26 cellular contexts compared by ENCODE assay signal in the genomic region with DNA sequence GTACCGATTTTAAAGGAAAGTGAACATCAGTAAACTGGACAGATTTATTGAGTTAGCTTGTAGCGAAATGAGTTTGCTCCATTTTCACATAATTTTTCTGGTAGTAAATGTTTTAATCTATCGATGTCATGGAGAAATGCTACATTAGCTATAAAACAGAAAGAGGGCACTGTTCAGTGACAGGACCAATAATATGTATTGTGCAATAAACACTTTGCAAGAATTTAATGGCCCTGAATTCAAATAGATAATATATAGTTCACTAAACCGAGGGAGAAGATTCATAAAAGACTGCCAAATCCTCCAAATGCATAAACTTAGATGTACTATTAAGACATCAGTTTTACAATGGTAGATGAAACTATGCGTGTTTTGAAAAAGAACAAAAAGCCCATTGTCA.
DNase-seq lines count a peak whose midpoint lies in the region; ATAC-seq, FAIRE-seq and TF ChIP-seq lines count a peak whose summit lies in the region.
"Had no signal": no experiment of that assay in that cellular context is flagged by ENCODE, and none has a peak within 500 bp of the region (broad histone marks: within the 10 kb centered on the region; RNA-seq: fewer than 3 reads in every experiment).

No MANE protein-coding gene starts in this region.

- peaks cover 10% of the 10 kb centered on the region for H3K4me1 Mint-ChIP-seq in nephron
- no peaks in the 10 kb centered on the region for H3K4me1 Mint-ChIP-seq in immature natural killer cell
- H3K4me1 Mint-ChIP-seq: CD14-positive monocyte; CD8-positive, alpha-beta memory T cell had no signal

- no TSS peak for BruUV-seq in HepG2 (replicated peaks; lab: Mats Ljungman, UMichigan)

- TF ChIP-seq RAD21 in HepG2 (CRISPR knock-in tag; IDR thresholded peaks at IDR 0.05) = no peak

- intact Hi-C loops in HepG2 (cut with micrococcal nuclease; ENCODE audit: unreplicated experiment) (no loop called here), right lobe of liver (cut with DNase I) (no loop called here)

- no peak for TF ChIP-seq EP300 in HepG2 (IDR thresholded peaks at IDR 0.05; ENCODE audit: low read depth in 2 of 2, low read length in 2 of 2)
- TF ChIP-seq EP300 in HepG2 (CRISPR knock-in tag; IDR thresholded peaks at IDR 0.05; ENCODE audit: borderline replicate concordance) = no peak

- no peak overlapping the region for H3K9ac ChIP-seq in HepG2 (ENCODE audit: insufficient read depth, low read depth, low read length)
- H3K9ac ChIP-seq: BLaER1 treated with 17β-estradiol and CSF1 and Interleukin-3, amounts not matched to agents 10 nM and 100 nM had no signal

- WGBS in HepG2 (ENCODE audit: low lambda C conversion rate) = 17% methylated on average over 5 of the region's 5 CpGs
- 83% methylated on average over 5 of the region's 5 CpGs for WGBS in right lobe of liver (ENCODE audit: insufficient coverage, low coverage, low lambda C conversion rate, missing lambda C conversion rate)

- no peak for TF ChIP-seq POLR2A in HepG2 (IDR thresholded peaks at IDR 0.05; ENCODE audit: insufficient read depth in 1 of 2, low read depth in 2 of 2, low read length in 2 of 2)
- no peak for TF ChIP-seq POLR2A in right lobe of liver (IDR thresholded peaks at IDR 0.05)

- H3K9me3 Mint-ChIP-seq in nephron = no peaks in the 10 kb centered on the region
- H3K9me3 Mint-ChIP-seq in immature natural killer cell = peaks cover 4 to 52% (median 14%) of the 10 kb centered on the region in 6 donors
- H3K9me3 Mint-ChIP-seq: GM23338 had no signal

- H2AFZ ChIP-seq in HepG2 (ENCODE audit: low read length) = no peak overlapping the region
- H2AFZ ChIP-seq: GM23338 had no signal

- H3K36me3 Mint-ChIP-seq in nephron (ENCODE audit: low read depth) = peaks cover 5% of the 10 kb centered on the region
- no peaks in the 10 kb centered on the region for H3K36me3 Mint-ChIP-seq in immature natural killer cell
- H3K36me3 Mint-ChIP-seq: CD14-positive monocyte; CD8-positive, alpha-beta memory T cell had no signal

- in situ Hi-C loops in HepG2 (cut with HindIII; ENCODE audit: extremely low pct_ligation_motif_present, low pct_unique_long_range_greater_than_20kb) = no loop called here

- CTCF ChIA-PET in HepG2 (lab: Yijun Ruan, JAX; ENCODE audit: low intra/inter-chr PET ratio, low total read pairs) = no interaction called here

- H3K4me3 Mint-ChIP-seq in nephron = no peak overlapping the region
- H3K4me3 Mint-ChIP-seq in immature natural killer cell = no peak overlapping the region
- H3K4me3 Mint-ChIP-seq: CD14-positive monocyte; CD4-positive, alpha-beta T cell; CD8-positive, alpha-beta memory T cell; GM23338; HFFc6 had no signal

- POLR2A ChIA-PET in HepG2 (lab: Yijun Ruan, JAX) = no interaction called here

- H3K27me3 Mint-ChIP-seq in nephron (ENCODE audit: low read depth) = no peaks in the 10 kb centered on the region
- H3K27me3 Mint-ChIP-seq in immature natural killer cell (ENCODE audit: low read depth in 3 of 3) = no peaks in the 10 kb centered on the region
- H3K27me3 Mint-ChIP-seq: CD4-positive, alpha-beta T cell; CD8-positive, alpha-beta memory T cell had no signal

- no peak overlapping the region for H3K4me2 ChIP-seq in HepG2 (ENCODE audit: low read depth, low read length)
- H3K4me2 ChIP-seq: BLaER1 treated with 17β-estradiol and CSF1 and Interleukin-3, amounts not matched to agents 10 nM and 100 nM; GM23338 had no signal

- peak overlapping the region in 2 of 3 experiments; percentile 10 to 26 for H3K27ac Mint-ChIP-seq in nephron
- H3K27ac Mint-ChIP-seq in immature natural killer cell = no peak overlapping the region
- H3K27ac Mint-ChIP-seq: CD14-positive monocyte; CD4-positive, alpha-beta T cell; CD8-positive, alpha-beta memory T cell; GM23338; HFFc6 had no signal

- DNase-seq in HepG2 (ENCODE audit: low spot score) (no peak), right lobe of liver (no peak), globus pallidus (ENCODE audit: low spot score) (peak; percentile 3), immature natural killer cell (no peak)
- DNase-seq: AML-193; BE2C; CD4-positive, alpha-beta T cell; CD8-positive, alpha-beta memory T cell; DMS 273 treated with DMSO at 0.1 percent for 48 hours; DMS79; EL; GDM1; HFFc6 had no signal

- H3K36me3 ChIP-seq in HepG2 (replicated peaks in 1 of 2; ENCODE audit: control insufficient read depth in 1 of 2, insufficient read depth in 2 of 2, low read length in 2 of 2) (no peaks in the 10 kb centered on the region), right lobe of liver (no peaks in the 10 kb centered on the region)
- H3K36me3 ChIP-seq: BE2C; BLaER1 treated with 17β-estradiol and CSF1 and Interleukin-3, amounts not matched to agents 10 nM and 100 nM; HAP-1 had no signal

- H3K27ac ChIP-seq in HepG2 (ENCODE audit: extremely low read length, insufficient read depth, low read length) (no peak overlapping the region), right lobe of liver (no peak overlapping the region)
- H3K27ac ChIP-seq: 22Rv1; BLaER1 treated with 17β-estradiol and CSF1 and Interleukin-3, amounts not matched to agents 10 nM and 100 nM had no signal

- ATAC-seq in HepG2 (no peak), right lobe of liver (no peak), HG03039 (IDR thresholded peaks at IDR 0.05; ENCODE audit: unreplicated experiment) (no peak), GM19455 (IDR thresholded peaks at IDR 0.05; ENCODE audit: unreplicated experiment) (no peak)
- ATAC-seq: GM12878, GM23338 had no signal

- H3K27me3 ChIP-seq in HepG2 (ENCODE audit: control insufficient read depth in 1 of 2, insufficient read depth in 2 of 2, low read length in 2 of 2) = no peaks in the 10 kb centered on the region
- H3K27me3 ChIP-seq in right lobe of liver = no peaks in the 10 kb centered on the region
- H3K27me3 ChIP-seq: BE2C; BLaER1 treated with 17β-estradiol and CSF1 and Interleukin-3, amounts not matched to agents 10 nM and 100 nM had no signal

- TF ChIP-seq CTCF in HepG2 (CRISPR knock-in tag; IDR thresholded peaks at IDR 0.05) (no peak), right lobe of liver (IDR thresholded peaks at IDR 0.05) (no peak), nephron (IDR thresholded peaks at IDR 0.05; ENCODE audit: unreplicated experiment in 3 of 3) (no peak)

- no peaks in the 10 kb centered on the region for H3K79me2 ChIP-seq in HepG2 (ENCODE audit: insufficient read depth, low read length)

- no peak for FAIRE-seq in HepG2 (lab: Jason Lieb, UNC)
- FAIRE-seq: A204.1, D721Med, GM12878, GM19239, H54 had no signal

- no peak overlapping the region for H3K4me3 ChIP-seq in HepG2 (replicated peaks in 1 of 3; ENCODE audit: insufficient read depth in 1 of 3, low read depth in 2 of 3, low read length in 3 of 3)
- no peak overlapping the region for H3K4me3 ChIP-seq in right lobe of liver
- H3K4me3 ChIP-seq: BLaER1 treated with 17β-estradiol and CSF1 and Interleukin-3, amounts not matched to agents 10 nM and 100 nM; GM12878; GM23338; HAP-1 had no signal

- H3K9me3 ChIP-seq in HepG2 (ENCODE audit: low read length) = no peaks in the 10 kb centered on the region
- no peaks in the 10 kb centered on the region for H3K9me3 ChIP-seq in right lobe of liver
- H3K9me3 ChIP-seq: BE2C; BLaER1 treated with 17β-estradiol and CSF1 and Interleukin-3, amounts not matched to agents 10 nM and 100 nM; HAP-1 had no signal

- H4K20me1 ChIP-seq in HepG2 (ENCODE audit: insufficient read depth, low read length) = no peaks in the 10 kb centered on the region
- H4K20me1 ChIP-seq: BLaER1 treated with 17β-estradiol and CSF1 and Interleukin-3, amounts not matched to agents 10 nM and 100 nM had no signal

- H3K4me1 ChIP-seq in HepG2 (ENCODE audit: insufficient read depth, low read length) (no peaks in the 10 kb centered on the region), right lobe of liver (no peaks in the 10 kb centered on the region)
- H3K4me1 ChIP-seq: BE2C; BLaER1 treated with 17β-estradiol and CSF1 and Interleukin-3, amounts not matched to agents 10 nM and 100 nM had no signal

TF ChIP-seq in HepG2, 621 proteins besides CTCF, POLR2A, EP300 and RAD21:
- TF ChIP-seq U2AF1 (optimal IDR thresholded peaks at IDR 0.05; ENCODE audit: low read depth, low read length) (no peak), CEBPB (IDR thresholded peaks at IDR 0.05; ENCODE audit: borderline replicate concordance, low read depth, low read length) (peak; percentile 51; the same call in 1 of the 2 replicates), MTA3 (CRISPR knock-in tag; IDR thresholded peaks at IDR 0.05) (no peak)

Comparison
In these comparisons a context has a peak if more than half of its experiments do, and no peak if none do; other contexts are left out.
1. H3K27ac Mint-ChIP-seq: peak in nephron (2 of 3); none in immature natural killer cell (0 of 6).